Comparison of ENCODE assay signal across 9 cellular contexts in genomic region chr12:132936163-132936562, GRCh38.
"Had no signal": no experiment of that assay in that cellular context is flagged by ENCODE, and none has a peak within 500 bp of the region (broad histone marks: within the 10 kb centered on the region; RNA-seq: fewer than 3 reads in every experiment).

No MANE protein-coding gene starts in this region.

- H3K27ac ChIP-seq: GM23248, HL-60 had no signal

- DNase-seq: GM23248, GOT3, H7, HFFc6 had no signal

- H3K27ac Mint-ChIP-seq: HFFc6, IgD-negative memory B cell had no signal

- H3K9ac ChIP-seq: GM23248 had no signal

- H3K4me1 Mint-ChIP-seq: IgD-negative memory B cell had no signal

- H3K27me3 Mint-ChIP-seq: IgD-negative memory B cell had no signal

- H3K4me3 ChIP-seq: GM23248, HAP-1 had no signal

- H3K4me1 ChIP-seq: HAP-1 had no signal

- H3K36me3 ChIP-seq: HAP-1 had no signal

- H2AFZ ChIP-seq: GM23248 had no signal

- ATAC-seq: HCT116, HepG2 had no signal

- H3K4me3 Mint-ChIP-seq: HFFc6 had no signal
